ENCODE assay signal across 8 cellular contexts in the genomic region with DNA sequence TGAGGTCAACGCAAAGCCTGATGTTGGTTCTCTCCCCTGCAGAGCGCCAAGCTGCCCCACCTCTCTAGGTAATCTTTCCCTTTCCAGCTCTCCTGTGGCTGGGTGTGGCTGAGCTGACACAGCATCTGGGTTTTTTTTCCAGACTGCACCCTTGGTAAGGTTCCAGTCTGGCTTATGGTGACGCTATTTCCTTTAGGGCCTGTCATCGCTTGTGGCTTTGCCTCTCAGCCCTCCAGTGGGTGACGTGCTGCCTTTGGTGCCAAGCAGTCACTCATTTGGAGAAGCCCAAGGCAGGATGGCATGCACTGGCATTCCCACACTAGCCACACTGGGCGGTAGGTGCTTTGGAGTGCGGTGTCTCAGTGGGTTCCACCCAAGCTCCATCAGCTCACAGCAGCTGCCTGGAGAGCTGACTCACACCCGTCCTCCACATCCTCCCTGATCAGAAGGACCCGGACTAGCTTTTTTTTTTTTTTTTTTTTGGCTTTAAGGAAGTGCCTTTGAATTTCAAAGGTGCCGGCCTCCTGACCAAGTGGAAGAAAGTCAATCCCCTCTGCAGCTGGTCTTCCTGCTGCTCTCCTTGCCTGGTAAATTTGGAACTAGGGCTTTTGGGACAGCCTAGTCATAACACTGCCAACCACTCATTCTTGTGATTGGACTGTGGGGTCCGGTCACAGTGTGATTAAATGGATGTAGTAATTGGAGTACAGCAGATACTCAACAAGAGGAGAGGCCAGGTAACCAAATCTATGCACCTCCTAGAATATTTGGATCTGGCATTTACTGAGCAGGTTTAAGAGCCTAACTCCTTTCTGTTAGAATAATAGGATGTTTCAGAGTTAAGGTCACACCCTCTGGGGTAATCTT.
DNase-seq lines count a peak whose midpoint lies in the region; ATAC-seq and TF ChIP-seq lines count a peak whose summit lies in the region.

No MANE protein-coding gene starts in this region.

- H3K36me3 ChIP-seq in MG63 (no peaks in the 10 kb centered on the region), mucosa of descending colon (ENCODE audit: low read depth) (no peaks in the 10 kb centered on the region), aorta (ENCODE audit: control insufficient read depth in 1 of 2, insufficient read depth in 2 of 2, low read length in 1 of 2) (no peaks in the 10 kb centered on the region)

- ATAC-seq in mucosa of descending colon (peak; percentile 90), aorta (ENCODE audit: low FRiP score) (peak; percentile 63)

- no peak for TF ChIP-seq CTCF in mucosa of descending colon (IDR thresholded peaks at IDR 0.05)

- H3K27me3 ChIP-seq in MG63 (no peaks in the 10 kb centered on the region), aorta (ENCODE audit: control insufficient read depth in 1 of 2, insufficient read depth in 2 of 2, low read length in 1 of 2) (no peaks in the 10 kb centered on the region)

- no peak overlapping the region for H3K27ac ChIP-seq in aorta (ENCODE audit: low read depth in 1 of 2, low read length in 2 of 2)

- H3K4me1 ChIP-seq in mucosa of descending colon (ENCODE audit: low read depth) = peaks cover 4% of the 10 kb centered on the region
- no peaks in the 10 kb centered on the region for H3K4me1 ChIP-seq in aorta (ENCODE audit: control insufficient read depth in 1 of 2, insufficient read depth in 2 of 2, low read length in 2 of 2)

- WGBS in aorta, 2 donors = 71 to 73% methylated on average over 11 of the region's 11 CpGs

- DNase-seq in A172 (ENCODE audit: low spot score) = peak; percentile 100
- peak; percentile 100 for DNase-seq in MG63
- DNase-seq in activated T-helper 9 cell treated with anti-CD3 and anti-CD28 coated beads, Interleukin-2, amount 50 U/mL, for 16 hours (ENCODE audit: low read depth) = peak; percentile 0
- DNase-seq in mucosa of descending colon = peak; percentile 57 to 71 (median 66)
- peak in 1 of 2 donors; percentile 66 for DNase-seq in aorta
- DNase-seq in DMS153 (lab: John Stamatoyannopoulos, UW) = no peak
- DNase-seq in nucleus accumbens (lab: John Stamatoyannopoulos, UW) = no peak
- DNase-seq in NK-92 treated with Interleukin-12 subunit alpha and Interleukin-12 subunit beta, amount 100 ng/mL, for 24 hours (lab: John Stamatoyannopoulos, UW) = no peak

- H3K4me3 ChIP-seq in MG63 = no peak overlapping the region
- H3K4me3 ChIP-seq in mucosa of descending colon = no peak overlapping the region
- no peak overlapping the region for H3K4me3 ChIP-seq in aorta (ENCODE audit: low read length in 2 of 2)

- intact Hi-C loops in mucosa of descending colon (cut with DNase I, micrococcal nuclease) = no loop called here
- intact Hi-C loops in aorta (cut with DNase I) = no loop called here

- H3K9me3 ChIP-seq in MG63 (peaks cover 21% of the 10 kb centered on the region), mucosa of descending colon (no peaks in the 10 kb centered on the region), aorta (ENCODE audit: control insufficient read depth, low read length) (no peaks in the 10 kb centered on the region)

Comparison
In these comparisons a context has a peak if more than half of its experiments do, and no peak if none do; other contexts are left out.
1. DNase-seq: peak in A172 (single experiment), MG63 (single experiment), activated T-helper 9 cell treated with anti-CD3 and anti-CD28 coated beads, Interleukin-2, amount 50 U/mL, for 16 hours (single experiment) and mucosa of descending colon (3 of 3); none in DMS153 (single experiment), nucleus accumbens (0 of 56) and NK-92 treated with Interleukin-12 subunit alpha and Interleukin-12 subunit beta, amount 100 ng/mL, for 24 hours (single experiment).